In genomic region chr20:41136695-41137411, GRCh38 we compare ENCODE assay signal across 8 cellular contexts. TPM values are rescaled to one million over a fixed set of nuclear protein-coding genes. Genes with fewer than 3 reads are reported as not detected.
DNase-seq lines count a peak whose midpoint lies in the region; ATAC-seq and TF ChIP-seq lines count a peak whose summit lies in the region.

No MANE protein-coding gene starts in this region.

- DNase-seq in AML-193 (lab: John Stamatoyannopoulos, UW): peak; percentile 42 to 49
- peak; percentile 32 for DNase-seq in NCI-H524 treated with DMSO at 0.1 percent for 48 hours (lab: John Stamatoyannopoulos, UW)
- peak; percentile 90 to 91 for DNase-seq in activated CD4-positive, alpha-beta T cell treated with anti-CD3 and anti-CD28 coated beads, Interleukin-2, amount 50 U/mL, for 48 hours
- peak; percentile 88 for DNase-seq in lower lobe of right lung
- DNase-seq in stimulated activated CD4-positive, alpha-beta T cell treated with anti-CD3 and anti-CD28 coated beads, Interleukin-4, amount 100 ng/mL, for 48 hours (ENCODE audit: low read depth in 2 of 2): peak; percentile 80 to 86

- peak; percentile 41 for ATAC-seq in GM19043 (IDR thresholded peaks at IDR 0.05; ENCODE audit: low read depth, unreplicated experiment)
- peak; percentile 53 for ATAC-seq in HG03342 (IDR thresholded peaks at IDR 0.05; ENCODE audit: unreplicated experiment)
- ATAC-seq in lower lobe of right lung: peak; percentile 91

- H3K4me3 ChIP-seq in duodenal mucosa (ENCODE audit: low read depth in 1 of 2, low read length in 2 of 2) (peak overlapping the region; percentile 67 to 80), lower lobe of right lung (peak overlapping the region; percentile 87)

- H3K9ac ChIP-seq in duodenal mucosa (ENCODE audit: low read depth in 1 of 2, low read length in 2 of 2): peak overlapping the region; percentile 48 to 61

- H3K36me3 ChIP-seq in duodenal mucosa (ENCODE audit: control insufficient read depth in 1 of 2, insufficient read depth in 2 of 2, low read length in 2 of 2): no peaks in the 10 kb centered on the region
- no peaks in the 10 kb centered on the region for H3K36me3 ChIP-seq in lower lobe of right lung

- intact Hi-C loops in lower lobe of right lung (cut with DNase I): no loop called here

- no peaks in the 10 kb centered on the region for H3K9me3 ChIP-seq in duodenal mucosa (ENCODE audit: control insufficient read depth in 1 of 2, low read length in 2 of 2)
- no peaks in the 10 kb centered on the region for H3K9me3 ChIP-seq in lower lobe of right lung

- peak overlapping the region; percentile 94 for H3K27ac ChIP-seq in duodenal mucosa (ENCODE audit: low read depth, low read length)
- peak overlapping the region; percentile 95 for H3K27ac ChIP-seq in lower lobe of right lung

- no peak for TF ChIP-seq CTCF in lower lobe of right lung (IDR thresholded peaks at IDR 0.05)

- H3K4me1 ChIP-seq in duodenal mucosa (ENCODE audit: control insufficient read depth in 1 of 2, insufficient read depth in 2 of 2, low read length in 2 of 2) (peaks cover 40 to 47% of the 10 kb centered on the region in 2 donors), lower lobe of right lung (peaks cover 55% of the 10 kb centered on the region)

- no peaks in the 10 kb centered on the region for H3K27me3 ChIP-seq in duodenal mucosa (ENCODE audit: control insufficient read depth in 1 of 2, insufficient read depth in 2 of 2, low read length in 2 of 2)
- H3K27me3 ChIP-seq in lower lobe of right lung (ENCODE audit: low read depth): no peaks in the 10 kb centered on the region

RNA-seq across cellular contexts. Expression of gene PLCG1, which starts 0.5 kb away (rescaled TPM):
- 94.0 TPM for total RNA-seq in lower lobe of right lung

Comparison
In these comparisons a context has a peak if more than half of its experiments do, and no peak if none do; other contexts are left out.
1. Peak in every context shown above with its lines: DNase-seq, ATAC-seq, H3K4me3 ChIP-seq and H3K27ac ChIP-seq.
2. DNase-seq: peak in every context shown above with its lines; median percentile 90 in activated CD4-positive, alpha-beta T cell treated with anti-CD3 and anti-CD28 coated beads, Interleukin-2, amount 50 U/mL, for 48 hours; 88 in lower lobe of right lung; 83 in stimulated activated CD4-positive, alpha-beta T cell treated with anti-CD3 and anti-CD28 coated beads, Interleukin-4, amount 100 ng/mL, for 48 hours; 46 in AML-193; 32 in NCI-H524 treated with DMSO at 0.1 percent for 48 hours.
3. ATAC-seq: peak in every context shown above with its lines; median percentile 91 in lower lobe of right lung; 53 in HG03342; 41 in GM19043.